Comparison of ENCODE assay signal across 22 cellular contexts in the genomic region with DNA sequence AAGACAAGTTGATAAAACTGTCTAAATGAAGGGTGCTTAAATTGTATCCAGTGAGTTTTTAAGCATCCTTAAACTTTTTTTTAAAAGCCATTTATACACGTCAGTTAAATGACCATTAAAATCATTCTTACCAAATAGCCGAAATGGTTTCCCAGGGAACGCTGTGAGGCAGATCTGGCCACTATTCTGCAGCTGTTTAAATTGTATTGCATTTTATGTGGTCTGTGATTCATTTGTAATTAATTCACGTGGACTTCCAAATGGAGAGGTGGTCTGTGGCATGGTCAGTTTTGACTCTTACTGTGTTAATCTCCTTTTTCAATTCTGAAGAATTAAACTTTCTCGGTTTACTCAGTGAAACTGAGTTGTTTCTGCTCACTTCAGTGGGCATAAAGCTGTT.
A peak's percentile ranks its signal among the peaks of the same experiment; 100 is the strongest.
DNase-seq lines count a peak whose midpoint lies in the region; ATAC-seq, FAIRE-seq and TF ChIP-seq lines count a peak whose summit lies in the region.
"Had no signal": no experiment of that assay in that cellular context is flagged by ENCODE, and none has a peak within 500 bp of the region (broad histone marks: within the 10 kb centered on the region; RNA-seq: fewer than 3 reads in every experiment).

No MANE protein-coding gene starts in this region.

- H3K9ac ChIP-seq in astrocyte (ENCODE audit: low read length) = peak overlapping the region; percentile 47
- no peak overlapping the region for H3K9ac ChIP-seq in Karpas-422 (ENCODE audit: low read length)

- peaks cover 15% of the 10 kb centered on the region for H3K4me1 ChIP-seq in astrocyte (ENCODE audit: insufficient read depth, low read length)
- H3K4me1 ChIP-seq in Karpas-422 (ENCODE audit: low read length) = no peaks in the 10 kb centered on the region

- H3K4me3 ChIP-seq in astrocyte (ENCODE audit: insufficient read depth, low read depth, low read length) = no peak overlapping the region
- no peak overlapping the region for H3K4me3 ChIP-seq in fibroblast of the aortic adventitia (ENCODE audit: low read depth, low read length)
- H3K4me3 ChIP-seq in Karpas-422 (ENCODE audit: low read length) = no peak overlapping the region

- H3K4me2 ChIP-seq in astrocyte (ENCODE audit: low read length) (no peak overlapping the region), Karpas-422 (ENCODE audit: low read depth, low read length, poor library complexity, severe bottlenecking) (no peak overlapping the region)

- H3K9me3 ChIP-seq in astrocyte (ENCODE audit: insufficient read depth, low read depth, low read length) (no peaks in the 10 kb centered on the region), Karpas-422 (ENCODE audit: low read length) (no peaks in the 10 kb centered on the region)
- H3K9me3 ChIP-seq: BE2C had no signal

- H3K9me2 ChIP-seq in Karpas-422 (replicated peaks; ENCODE audit: insufficient read depth, low read length) = no peaks in the 10 kb centered on the region

- ATAC-seq in stimulated activated effector memory CD8-positive, alpha-beta T cell treated with anti-CD3 and anti-CD28 coated beads, Interleukin-12 subunit alpha, Interleukin-12 subunit beta, amount 100 ng/mL, for 72 hours = no peak
- ATAC-seq: HepG2, Panc1 had no signal

- no peak for DNase-seq in HFFc6
- DNase-seq in astrocyte (ENCODE audit: low read depth) = peak; percentile 86
- peak; percentile 44 for DNase-seq in fibroblast of the aortic adventitia (ENCODE audit: low read depth)
- DNase-seq in neural crest cell (ENCODE audit: low read depth, low spot score) = no peak
- DNase-seq in AG08396 (ENCODE audit: low spot score) = no peak
- DNase-seq in stimulated activated effector memory CD8-positive, alpha-beta T cell treated with anti-CD3 and anti-CD28 coated beads, Interleukin-12 subunit alpha, Interleukin-12 subunit beta, amount 100 ng/mL, for 72 hours (ENCODE audit: low spot score in 2 of 2) = no peak
- no peak for DNase-seq in DMS 273 treated with DMSO at 0.1 percent for 48 hours (lab: John Stamatoyannopoulos, UW)
- no peak for DNase-seq in Karpas-422
- DNase-seq: BE2C; DMS79 treated with DMSO at 0.1 percent for 48 hours; H7; KBM-7; NCI-H1105; NCI-H146; NCI-H2029 treated with DMSO at 0.1 percent for 48 hours; NCI-H226; NCI-H510A treated with DMSO at 0.1 percent for 48 hours; NCI-H748 treated with DMSO at 0.1 percent for 48 hours; NK-92 treated with Interleukin-12 subunit alpha and Interleukin-12 subunit beta, amount 100 ng/mL, for 24 hours had no signal

- no peak for FAIRE-seq in astrocyte (lab: Jason Lieb, UNC)
- FAIRE-seq: D721Med, HepG2 had no signal

- peak overlapping the region; percentile 77 for H3K27ac Mint-ChIP-seq in HFFc6
- H3K27ac Mint-ChIP-seq in astrocyte (ENCODE audit: unreplicated experiment) = no peak overlapping the region
- H3K27ac Mint-ChIP-seq in neural crest cell (ENCODE audit: unreplicated experiment) = peak overlapping the region; percentile 45
- H3K27ac Mint-ChIP-seq in stimulated activated effector memory CD8-positive, alpha-beta T cell treated with anti-CD3 and anti-CD28 coated beads, Interleukin-12 subunit alpha, Interleukin-12 subunit beta, amount 100 ng/mL, for 72 hours = no peak overlapping the region

- H3K27me3 ChIP-seq in astrocyte (ENCODE audit: insufficient read depth, low read length) = no peaks in the 10 kb centered on the region
- H3K27me3 ChIP-seq in Karpas-422 (ENCODE audit: low read length) = no peaks in the 10 kb centered on the region
- H3K27me3 ChIP-seq: BE2C had no signal

- H3K36me3 Mint-ChIP-seq in HFFc6 (ENCODE audit: low read depth) (peaks cover 74% of the 10 kb centered on the region), astrocyte (ENCODE audit: low read depth, unreplicated experiment) (peaks cover 26% of the 10 kb centered on the region), neural crest cell (ENCODE audit: low read depth) (peaks cover 15% of the 10 kb centered on the region)
- H3K36me3 Mint-ChIP-seq in stimulated activated effector memory CD8-positive, alpha-beta T cell treated with anti-CD3 and anti-CD28 coated beads, Interleukin-12 subunit alpha, Interleukin-12 subunit beta, amount 100 ng/mL, for 72 hours = no peaks in the 10 kb centered on the region

- H3K27ac ChIP-seq in astrocyte (ENCODE audit: low read depth, low read length) (peak overlapping the region; percentile 58), Karpas-422 (ENCODE audit: low read length) (no peak overlapping the region)

- H3K79me2 ChIP-seq in astrocyte (ENCODE audit: insufficient read depth, low read length) (peaks cover 76% of the 10 kb centered on the region), Karpas-422 (ENCODE audit: low read length) (no peaks in the 10 kb centered on the region)

- H4K20me1 ChIP-seq in astrocyte (ENCODE audit: insufficient read depth, low read length) (peaks cover 68% of the 10 kb centered on the region), Karpas-422 (ENCODE audit: insufficient read depth, low read depth, low read length) (no peaks in the 10 kb centered on the region)

- TF ChIP-seq CTCF in HFFc6 (IDR thresholded peaks at IDR 0.05) (no peak), astrocyte (IDR thresholded peaks at IDR 0.05; ENCODE audit: insufficient read depth, low read depth, low read length) (no peak), fibroblast of the aortic adventitia (IDR thresholded peaks at IDR 0.05; ENCODE audit: insufficient read depth, low read length) (no peak), neural crest cell (conservative IDR thresholded peaks at IDR 0.05) (no peak)

- H3K36me3 ChIP-seq in astrocyte (ENCODE audit: insufficient read depth, low read length) = peaks cover 91% of the 10 kb centered on the region
- H3K36me3 ChIP-seq in Karpas-422 (ENCODE audit: insufficient read depth, low read length) = no peaks in the 10 kb centered on the region

- H2AFZ ChIP-seq in astrocyte (ENCODE audit: low read depth, low read length) = no peak overlapping the region
- no peak overlapping the region for H2AFZ ChIP-seq in Karpas-422 (ENCODE audit: low read length)

- no peak overlapping the region for H3K4me3 Mint-ChIP-seq in HFFc6
- no peak overlapping the region for H3K4me3 Mint-ChIP-seq in astrocyte (ENCODE audit: unreplicated experiment)
- no peak overlapping the region for H3K4me3 Mint-ChIP-seq in neural crest cell
- no peak overlapping the region for H3K4me3 Mint-ChIP-seq in stimulated activated effector memory CD8-positive, alpha-beta T cell treated with anti-CD3 and anti-CD28 coated beads, Interleukin-12 subunit alpha, Interleukin-12 subunit beta, amount 100 ng/mL, for 72 hours

- H3K9me3 Mint-ChIP-seq in HFFc6 = no peaks in the 10 kb centered on the region
- H3K9me3 Mint-ChIP-seq in astrocyte (ENCODE audit: unreplicated experiment) = no peaks in the 10 kb centered on the region
- H3K9me3 Mint-ChIP-seq in neural crest cell = no peaks in the 10 kb centered on the region
- no peaks in the 10 kb centered on the region for H3K9me3 Mint-ChIP-seq in stimulated activated effector memory CD8-positive, alpha-beta T cell treated with anti-CD3 and anti-CD28 coated beads, Interleukin-12 subunit alpha, Interleukin-12 subunit beta, amount 100 ng/mL, for 72 hours

- peaks cover 85% of the 10 kb centered on the region for H3K4me1 Mint-ChIP-seq in HFFc6 (ENCODE audit: low read depth)
- peaks cover 23% of the 10 kb centered on the region for H3K4me1 Mint-ChIP-seq in astrocyte (ENCODE audit: low read depth, unreplicated experiment)
- peaks cover 24% of the 10 kb centered on the region for H3K4me1 Mint-ChIP-seq in neural crest cell
- no peaks in the 10 kb centered on the region for H3K4me1 Mint-ChIP-seq in stimulated activated effector memory CD8-positive, alpha-beta T cell treated with anti-CD3 and anti-CD28 coated beads, Interleukin-12 subunit alpha, Interleukin-12 subunit beta, amount 100 ng/mL, for 72 hours

- H3K27me3 Mint-ChIP-seq in HFFc6 (ENCODE audit: insufficient read depth) = peaks cover 11% of the 10 kb centered on the region
- H3K27me3 Mint-ChIP-seq in astrocyte (ENCODE audit: low read depth, unreplicated experiment) = no peaks in the 10 kb centered on the region
- no peaks in the 10 kb centered on the region for H3K27me3 Mint-ChIP-seq in neural crest cell (ENCODE audit: low read depth)

Comparison
In these comparisons a context has a peak if more than half of its experiments do, and no peak if none do; other contexts are left out.
1. DNase-seq: peak in astrocyte (single experiment) and fibroblast of the aortic adventitia (single experiment); none in HFFc6 (single experiment), neural crest cell (single experiment), AG08396 (single experiment), stimulated activated effector memory CD8-positive, alpha-beta T cell treated with anti-CD3 and anti-CD28 coated beads, Interleukin-12 subunit alpha, Interleukin-12 subunit beta, amount 100 ng/mL, for 72 hours (0 of 2), DMS 273 treated with DMSO at 0.1 percent for 48 hours (single experiment) and Karpas-422 (single experiment).
2. H3K27ac Mint-ChIP-seq: peak in HFFc6 (single experiment) and neural crest cell (single experiment); none in astrocyte (single experiment) and stimulated activated effector memory CD8-positive, alpha-beta T cell treated with anti-CD3 and anti-CD28 coated beads, Interleukin-12 subunit alpha, Interleukin-12 subunit beta, amount 100 ng/mL, for 72 hours (single experiment).